Comparison of ENCODE assay signal across 9 cellular contexts in the genomic region with DNA sequence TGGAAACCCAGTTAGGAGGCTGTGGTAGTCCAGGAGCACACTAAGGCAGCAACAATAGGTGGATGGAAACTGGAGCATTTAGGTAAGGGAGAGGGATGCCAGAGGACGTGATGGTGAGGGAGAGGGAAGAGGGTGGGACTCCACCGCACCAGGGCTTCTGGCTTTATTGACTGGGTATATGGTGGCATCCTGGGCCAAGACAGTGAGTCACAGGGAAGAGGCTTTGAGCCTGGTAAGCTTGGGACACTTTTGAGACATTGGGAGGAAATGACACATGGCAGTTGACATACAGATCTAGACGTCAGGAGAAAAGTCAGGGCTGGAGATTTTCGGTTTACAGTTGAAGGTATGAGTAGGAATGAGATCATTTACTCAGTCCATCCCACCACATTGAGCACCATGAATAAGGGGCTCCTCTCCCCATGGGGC.
DNase-seq lines count a peak whose midpoint lies in the region; ATAC-seq and TF ChIP-seq lines count a peak whose summit lies in the region.
"Had no signal": no experiment of that assay in that cellular context is flagged by ENCODE, and none has a peak within 500 bp of the region (broad histone marks: within the 10 kb centered on the region; RNA-seq: fewer than 3 reads in every experiment).

No MANE protein-coding gene starts in this region.

- peaks cover 0 to 86% (median 58%) of the 10 kb centered on the region in 4 donors for H3K4me1 ChIP-seq in tibial artery

- peak; percentile 63 for DNase-seq in activated T-cell treated with anti-CD3 and anti-CD28 coated beads, Interleukin-2, amount 50 U/mL, for 24 hours
- DNase-seq in activated T-cell treated with anti-CD3 and anti-CD28 coated beads for 4 hours (no peak), UCSD-AML1 (lab: John Stamatoyannopoulos, UW; ENCODE audit: unreplicated experiment) (peak; percentile 27), fibroblast of mammary gland (ENCODE audit: low read depth) (peak; percentile 99), tibial artery (no peak), SIG-M5 treated with dmso at 0.1 percent for 504 hours (lab: John Stamatoyannopoulos, UW; ENCODE audit: unreplicated experiment) (no peak), GM13976 (ENCODE audit: low spot score) (no peak)

- peak overlapping the region; percentile 61 for H3K4me3 Mint-ChIP-seq in activated T-cell treated with anti-CD3 and anti-CD28 coated beads, Interleukin-2, amount 50 U/mL, for 24 hours

- peak overlapping the region; percentile 99 for H3K27ac Mint-ChIP-seq in activated T-cell treated with anti-CD3 and anti-CD28 coated beads, Interleukin-2, amount 50 U/mL, for 24 hours

- H3K27ac ChIP-seq in tibial artery, result peak overlapping the region; percentile 66 to 76
- H3K27ac ChIP-seq: C4-2B had no signal

- ATAC-seq in HG03045 (IDR thresholded peaks at IDR 0.05; ENCODE audit: unreplicated experiment), result no peak

- H3K27me3 Mint-ChIP-seq in activated T-cell treated with anti-CD3 and anti-CD28 coated beads, Interleukin-2, amount 50 U/mL, for 24 hours, result no peaks in the 10 kb centered on the region

- in situ Hi-C loops in GM13976 (cut with MboI; ENCODE audit: low sequenced_read_pairs, unreplicated experiment), result no loop called here

- intact Hi-C loops in tibial artery (cut with DNase I; ENCODE audit: low total_unique reads), result no loop called here

- no peaks in the 10 kb centered on the region for H3K9me3 Mint-ChIP-seq in activated T-cell treated with anti-CD3 and anti-CD28 coated beads, Interleukin-2, amount 50 U/mL, for 24 hours

- no peaks in the 10 kb centered on the region for H3K9me3 ChIP-seq in tibial artery

- no peaks in the 10 kb centered on the region for H3K27me3 ChIP-seq in tibial artery

- peaks cover 2% of the 10 kb centered on the region for H3K36me3 Mint-ChIP-seq in activated T-cell treated with anti-CD3 and anti-CD28 coated beads, Interleukin-2, amount 50 U/mL, for 24 hours (ENCODE audit: low read depth)

- TF ChIP-seq CTCF in fibroblast of mammary gland (conservative IDR thresholded peaks at IDR 0.05; ENCODE audit: control insufficient read depth, insufficient read depth, low read depth, low read length), result no peak
- TF ChIP-seq CTCF in tibial artery (IDR thresholded peaks at IDR 0.05), result no peak
- no peak for TF ChIP-seq CTCF in GM13976 (IDR thresholded peaks at IDR 0.05; ENCODE audit: borderline replicate concordance, control extremely low read depth, extremely low read depth, insufficient read depth, missing control alignments)

- peak overlapping the region; percentile 21 for H3K4me3 ChIP-seq in fibroblast of mammary gland (ENCODE audit: control insufficient read depth, low read depth, low read length)
- H3K4me3 ChIP-seq in tibial artery, result no peak overlapping the region

- H3K4me1 Mint-ChIP-seq in activated T-cell treated with anti-CD3 and anti-CD28 coated beads, Interleukin-2, amount 50 U/mL, for 24 hours (ENCODE audit: low read depth), result peaks cover 80% of the 10 kb centered on the region

- H3K36me3 ChIP-seq in tibial artery, result peaks cover 0 to 6% (median 5%) of the 10 kb centered on the region in 3 donors

Comparison
In these comparisons a context has a peak if more than half of its experiments do, and no peak if none do; other contexts are left out.
1. DNase-seq: peak in activated T-cell treated with anti-CD3 and anti-CD28 coated beads, Interleukin-2, amount 50 U/mL, for 24 hours (single experiment), UCSD-AML1 (single experiment) and fibroblast of mammary gland (single experiment); none in activated T-cell treated with anti-CD3 and anti-CD28 coated beads for 4 hours (single experiment), tibial artery (0 of 2), SIG-M5 treated with dmso at 0.1 percent for 504 hours (single experiment) and GM13976 (single experiment).